ENCODE assay signal across 8 cellular contexts in the genomic region with DNA sequence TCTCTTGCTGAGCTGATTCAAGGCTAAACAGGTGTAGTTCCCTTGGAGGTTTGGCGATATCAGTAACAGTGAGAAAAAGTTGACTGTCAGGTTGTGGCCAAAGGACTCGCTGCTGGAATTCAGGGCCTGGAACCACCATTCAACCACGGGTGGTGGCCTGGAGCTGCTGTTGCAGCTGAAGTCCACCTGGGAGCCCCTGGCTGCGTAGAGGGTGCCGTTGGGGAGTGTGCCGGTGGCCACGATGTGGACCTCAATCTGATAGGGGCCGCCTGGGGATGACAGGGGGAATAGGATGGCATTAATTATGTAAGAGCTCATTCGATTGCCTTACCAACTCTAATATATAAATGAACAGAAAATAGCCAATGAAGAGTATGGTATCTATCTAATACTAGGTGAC.
"Had no signal": no experiment of that assay in that cellular context is flagged by ENCODE, and none has a peak within 500 bp of the region (broad histone marks: within the 10 kb centered on the region; RNA-seq: fewer than 3 reads in every experiment).

No MANE protein-coding gene starts in this region.

- DNase-seq: GOT3, H7, HFFc6, IMR-90, KBM-7 had no signal

- H3K4me3 Mint-ChIP-seq: HFFc6 had no signal

- ATAC-seq: HCT116 had no signal

- H3K27ac ChIP-seq: KMS-11 had no signal

- H3K27ac Mint-ChIP-seq: HFFc6 had no signal

- H3K9ac ChIP-seq: KMS-11 had no signal

- H3K4me1 ChIP-seq: HAP-1 had no signal

- H3K4me3 ChIP-seq: HAP-1 had no signal

- H3K4me2 ChIP-seq: KMS-11 had no signal
